Comparison of ENCODE assay signal across 13 cellular contexts in genomic region chr2:217054791-217055190, GRCh38.
A peak's percentile ranks its signal among the peaks of the same experiment; 100 is the strongest.
DNase-seq lines count a peak whose midpoint lies in the region; ATAC-seq lines count a peak whose summit lies in the region.
"Had no signal": no experiment of that assay in that cellular context is flagged by ENCODE, and none has a peak within 500 bp of the region (broad histone marks: within the 10 kb centered on the region; RNA-seq: fewer than 3 reads in every experiment).

No MANE protein-coding gene starts in this region.

- H2BK12ac ChIP-seq in mesenchymal stem cell (ENCODE audit: low read length in 2 of 2): peak overlapping the region in 1 of 2 experiments; percentile 23

- H3K4me3 ChIP-seq in SJSA1 (no peak overlapping the region), mesenchymal stem cell (ENCODE audit: insufficient read depth in 1 of 2, low read depth in 1 of 2, low read length in 2 of 2) (no peak overlapping the region)
- H3K4me3 ChIP-seq: HAP-1, sigmoid colon, transverse colon had no signal

- no peak for ATAC-seq in GM19395 (IDR thresholded peaks at IDR 0.05; ENCODE audit: unreplicated experiment)
- ATAC-seq in HG02973 (IDR thresholded peaks at IDR 0.05; ENCODE audit: unreplicated experiment): no peak
- ATAC-seq: Panc1 had no signal

- no peak overlapping the region for H4K8ac ChIP-seq in mesenchymal stem cell (ENCODE audit: low read length)

- H3K27me3 ChIP-seq in SJSA1 (replicated peaks) (no peaks in the 10 kb centered on the region), mesenchymal stem cell (ENCODE audit: control insufficient read depth in 1 of 2, insufficient read depth in 1 of 2, low read length in 2 of 2) (no peaks in the 10 kb centered on the region)
- H3K27me3 ChIP-seq: sigmoid colon, transverse colon had no signal

- H3K9ac ChIP-seq in mesenchymal stem cell (ENCODE audit: low read length): no peak overlapping the region

- no peak overlapping the region for H4K91ac ChIP-seq in mesenchymal stem cell (ENCODE audit: low read length)

- no peak overlapping the region for H3K23ac ChIP-seq in mesenchymal stem cell (ENCODE audit: low read length in 2 of 2)

- H3K4ac ChIP-seq in mesenchymal stem cell (ENCODE audit: low read depth in 1 of 2, low read length in 2 of 2): peak overlapping the region; percentile 61 to 73

- H2BK5ac ChIP-seq in mesenchymal stem cell (ENCODE audit: low read depth, low read length, poor library complexity, severe bottlenecking): no peak overlapping the region

- no peaks in the 10 kb centered on the region for H3K36me3 ChIP-seq in SJSA1
- H3K36me3 ChIP-seq in mesenchymal stem cell (ENCODE audit: control insufficient read depth in 1 of 2, insufficient read depth in 2 of 2, low read depth in 1 of 2, low read length in 2 of 2): no peaks in the 10 kb centered on the region
- H3K36me3 ChIP-seq: HAP-1, sigmoid colon, transverse colon had no signal

- no peak overlapping the region for H3K4me2 ChIP-seq in mesenchymal stem cell (ENCODE audit: low read length, poor library complexity, severe bottlenecking)

- H2AFZ ChIP-seq in mesenchymal stem cell (ENCODE audit: low read depth, low read length): no peak overlapping the region

- no peak overlapping the region for H2BK120ac ChIP-seq in mesenchymal stem cell (ENCODE audit: low read depth, low read length)

- H3K79me1 ChIP-seq in mesenchymal stem cell (replicated peaks; ENCODE audit: low read length, poor library complexity, severe bottlenecking): no peaks in the 10 kb centered on the region

- H3K18ac ChIP-seq in mesenchymal stem cell (ENCODE audit: low read depth in 1 of 2, low read length in 2 of 2): peak overlapping the region; percentile 50 to 55

- H3K9me3 ChIP-seq in SJSA1 (replicated peaks): no peaks in the 10 kb centered on the region
- no peaks in the 10 kb centered on the region for H3K9me3 ChIP-seq in mesenchymal stem cell (ENCODE audit: control insufficient read depth, low read length)
- H3K9me3 ChIP-seq: HAP-1, sigmoid colon, transverse colon had no signal

- H3K4me1 ChIP-seq in SJSA1 (replicated peaks) (peaks cover 39% of the 10 kb centered on the region), mesenchymal stem cell (ENCODE audit: control insufficient read depth, insufficient read depth, low read depth, low read length) (peaks cover 2% of the 10 kb centered on the region)
- H3K4me1 ChIP-seq: HAP-1, transverse colon had no signal

- DNase-seq in DMS79 (lab: John Stamatoyannopoulos, UW) (peak; percentile 5), NCI-H1694 treated with DMSO at 0.1 percent for 48 hours (lab: John Stamatoyannopoulos, UW) (peak; percentile 80), SJSA1 (ENCODE audit: low read depth in 1 of 2, low spot score in 2 of 2) (peak; percentile 80 to 84), mesenchymal stem cell (no peak), SKM-1 treated with dmso at 0.1 percent for 144 hours (lab: John Stamatoyannopoulos, UW; ENCODE audit: unreplicated experiment) (no peak), NCI-H774 (lab: John Stamatoyannopoulos, UW) (no peak)
- DNase-seq: KG1, sigmoid colon, transverse colon had no signal

- H2BK15ac ChIP-seq in mesenchymal stem cell (ENCODE audit: low read depth, poor library complexity, severe bottlenecking): no peak overlapping the region

- H3K14ac ChIP-seq in mesenchymal stem cell (ENCODE audit: low read length in 2 of 2): no peak overlapping the region

- H3K27ac ChIP-seq in SJSA1 (peak overlapping the region; percentile 41), mesenchymal stem cell (ENCODE audit: low read length, poor library complexity, severe bottlenecking) (no peak overlapping the region)
- H3K27ac ChIP-seq: sigmoid colon, transverse colon had no signal

- WGBS in mesenchymal stem cell: 81% methylated on average over 4 of the region's 4 CpGs

- no peak overlapping the region for H2AK5ac ChIP-seq in mesenchymal stem cell (ENCODE audit: low read length, severe bottlenecking)

Comparison
In these comparisons a context has a peak if more than half of its experiments do, and no peak if none do; other contexts are left out.
1. DNase-seq: peak in DMS79 (single experiment), NCI-H1694 treated with DMSO at 0.1 percent for 48 hours (single experiment) and SJSA1 (2 of 2); none in mesenchymal stem cell (single experiment), SKM-1 treated with dmso at 0.1 percent for 144 hours (single experiment) and NCI-H774 (single experiment).